In the genomic region with DNA sequence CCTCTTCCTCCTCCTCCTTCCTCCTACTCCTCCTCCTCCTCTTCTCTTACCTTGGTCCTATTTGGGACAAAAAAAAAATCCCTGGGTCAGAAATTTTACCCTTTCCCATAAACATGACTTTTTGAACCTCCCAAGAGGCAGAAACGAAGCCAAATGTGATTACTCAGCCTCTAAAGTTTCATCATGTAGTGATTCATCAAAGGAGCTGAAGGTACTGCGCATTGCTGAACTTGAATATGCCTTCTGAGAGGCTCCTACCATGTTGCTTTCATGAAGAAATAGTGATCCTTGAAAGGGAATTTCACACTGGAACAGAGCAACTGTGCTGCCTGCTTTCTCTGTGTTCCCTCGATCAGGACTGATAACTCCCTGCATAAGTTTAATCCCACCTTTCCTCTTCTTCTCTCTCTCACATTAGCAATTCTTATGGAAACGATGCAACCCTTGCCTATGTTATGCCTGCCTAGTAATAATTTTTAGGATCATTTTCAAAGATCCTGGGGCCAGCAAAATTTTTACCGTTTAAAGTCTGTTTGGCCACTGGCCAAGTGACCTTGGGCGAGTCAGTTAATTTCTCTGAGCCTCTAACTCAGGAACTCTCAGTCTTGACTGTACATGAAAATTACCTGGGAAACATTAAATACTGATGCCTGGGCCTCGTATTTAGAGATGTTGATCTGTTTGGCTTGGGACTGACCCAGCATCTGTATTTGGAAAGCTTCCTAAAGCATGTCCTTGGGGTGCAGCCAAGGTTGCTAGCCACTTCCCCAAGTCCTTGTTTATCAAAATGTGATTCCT, we compare ENCODE assay signal across 9 cellular contexts.
DNase-seq lines count a peak whose midpoint lies in the region; ATAC-seq, FAIRE-seq and TF ChIP-seq lines count a peak whose summit lies in the region.
"Had no signal": no experiment of that assay in that cellular context is flagged by ENCODE, and none has a peak within 500 bp of the region (broad histone marks: within the 10 kb centered on the region; RNA-seq: fewer than 3 reads in every experiment).

No MANE protein-coding gene starts in this region.

- POLR2A ChIA-PET in A549 (lab: Yijun Ruan, JAX): no interaction called here

- CTCF ChIA-PET in A549 (lab: Yijun Ruan, JAX): interaction anchor here (0.6 kb wide), 1 partner anchor 1293 kb away, joined by 3 read pairs; no protein-coding TSS in a partner anchor

- ATAC-seq in A549 (peak; percentile 85 to 89), body of pancreas (peak; percentile 47), lung (ENCODE audit: insufficient read depth, low FRiP score) (peak; percentile 37), GM21717 (IDR thresholded peaks at IDR 0.05; ENCODE audit: unreplicated experiment) (no peak)
- no peak for ATAC-seq in stimulated activated memory B cell treated with anti-CD40 and anti-IgM and Interleukin-4, amounts not matched to agents 10 μg/mL and 1 μg/mL and 100 μg/mL, for 72 hours

- H3K4me1 ChIP-seq in A549: peaks cover 17% of the 10 kb centered on the region
- peaks cover 11% of the 10 kb centered on the region for H3K4me1 ChIP-seq in body of pancreas
- peaks cover 3 to 5% of the 10 kb centered on the region in 2 donors for H3K4me1 ChIP-seq in lung (ENCODE audit: control insufficient read depth in 2 of 2, insufficient read depth in 2 of 2, low read length in 2 of 2)

- no peak for TF ChIP-seq RAD21 in A549 (conservative IDR thresholded peaks at IDR 0.05 in 1 of 2, IDR thresholded peaks at IDR 0.05 in 1 of 2)

- TF ChIP-seq CTCF in A549 (IDR thresholded peaks at IDR 0.05): no peak
- no peak for TF ChIP-seq CTCF in HFF-Myc (IDR thresholded peaks at IDR 0.05; ENCODE audit: low read depth, low read length, missing control alignments)
- TF ChIP-seq CTCF in body of pancreas (IDR thresholded peaks at IDR 0.05): no peak
- no peak for TF ChIP-seq CTCF in lung (IDR thresholded peaks at IDR 0.05; ENCODE audit: control extremely low read depth, extremely low read depth)

- H3K27me3 Mint-ChIP-seq in stimulated activated memory B cell treated with anti-CD40 and anti-IgM and Interleukin-4, amounts not matched to agents 10 μg/mL and 1 μg/mL and 100 μg/mL, for 72 hours: no peaks in the 10 kb centered on the region

- peak in 1 of 2 experiments; percentile 22; a peak in 2 of 5 replicates for TF ChIP-seq EP300 in A549 (IDR thresholded peaks at IDR 0.05)

- TF ChIP-seq POLR2A in A549 (IDR thresholded peaks at IDR 0.05; ENCODE audit: low read length): no peak
- no peak for TF ChIP-seq POLR2A in body of pancreas (IDR thresholded peaks at IDR 0.05)

- no peaks in the 10 kb centered on the region for H3K27me3 ChIP-seq in body of pancreas
- no peaks in the 10 kb centered on the region for H3K27me3 ChIP-seq in lung (ENCODE audit: control insufficient read depth, insufficient read depth)

- H3K27ac ChIP-seq in A549 (peak overlapping the region; percentile 74 to 88), body of pancreas (no peak overlapping the region), lung (ENCODE audit: low read depth in 1 of 2, low read length in 1 of 2) (peak overlapping the region in 1 of 2 donors; percentile 55)

- peak overlapping the region; percentile 64 for H3K4me2 ChIP-seq in A549

- H3K9me3 Mint-ChIP-seq in stimulated activated memory B cell treated with anti-CD40 and anti-IgM and Interleukin-4, amounts not matched to agents 10 μg/mL and 1 μg/mL and 100 μg/mL, for 72 hours: no peaks in the 10 kb centered on the region

- no peaks in the 10 kb centered on the region for H3K36me3 Mint-ChIP-seq in stimulated activated memory B cell treated with anti-CD40 and anti-IgM and Interleukin-4, amounts not matched to agents 10 μg/mL and 1 μg/mL and 100 μg/mL, for 72 hours

- H3K4me3 ChIP-seq in A549: no peak overlapping the region
- no peak overlapping the region for H3K4me3 ChIP-seq in HFF-Myc (replicated peaks; ENCODE audit: low read depth, low read length)
- no peak overlapping the region for H3K4me3 ChIP-seq in body of pancreas
- no peak overlapping the region for H3K4me3 ChIP-seq in lung

- peaks cover 29% of the 10 kb centered on the region for H3K4me1 Mint-ChIP-seq in stimulated activated memory B cell treated with anti-CD40 and anti-IgM and Interleukin-4, amounts not matched to agents 10 μg/mL and 1 μg/mL and 100 μg/mL, for 72 hours

- FAIRE-seq in A549 (lab: Jason Lieb, UNC): no peak

- no peaks in the 10 kb centered on the region for H3K9me3 ChIP-seq in A549
- no peaks in the 10 kb centered on the region for H3K9me3 ChIP-seq in body of pancreas
- H3K9me3 ChIP-seq in lung (ENCODE audit: control insufficient read depth in 2 of 2, insufficient read depth in 1 of 2, low read length in 1 of 2): no peaks in the 10 kb centered on the region

- 25% methylated on average over 7 of the region's 7 CpGs for WGBS in A549 (ENCODE audit: missing lambda C conversion rate)
- WGBS in body of pancreas, 2 donors: 32 to 33% methylated on average over 7 of the region's 7 CpGs
- WGBS in lung, 2 donors: 56 to 69% methylated on average over 7 of the region's 7 CpGs

- no peak overlapping the region for H3K27ac Mint-ChIP-seq in stimulated activated memory B cell treated with anti-CD40 and anti-IgM and Interleukin-4, amounts not matched to agents 10 μg/mL and 1 μg/mL and 100 μg/mL, for 72 hours

- no peaks in the 10 kb centered on the region for H3K36me3 ChIP-seq in body of pancreas (replicated peaks in 1 of 2; ENCODE audit: insufficient read depth in 1 of 2, low read depth in 2 of 2)
- H3K36me3 ChIP-seq in lung (ENCODE audit: control insufficient read depth in 2 of 2, insufficient read depth in 2 of 2, low read length in 2 of 2): no peaks in the 10 kb centered on the region

- intact Hi-C loops in body of pancreas (cut with DNase I): no loop called here

- DNase-seq in A549 (ENCODE audit: low read depth in 1 of 2, low spot score in 1 of 2) (peak; percentile 15 to 48), HFF-Myc (ENCODE audit: extremely low read depth, low read depth) (peak; percentile 77), body of pancreas (peak in 2 of 4 donors; percentile 10 to 17), lung (ENCODE audit: low spot score) (no peak), NCI-H510A treated with DMSO at 0.1 percent for 48 hours (lab: John Stamatoyannopoulos, UW) (no peak)
- DNase-seq in activated CD8-positive, alpha-beta memory T cell treated with anti-CD3 and anti-CD28 coated beads, Interleukin-2, amount 50 U/mL, for 4 hours: no peak
- DNase-seq: NCI-H526 treated with DMSO at 0.1 percent for 48 hours had no signal

- no peak overlapping the region for H3K4me3 Mint-ChIP-seq in stimulated activated memory B cell treated with anti-CD40 and anti-IgM and Interleukin-4, amounts not matched to agents 10 μg/mL and 1 μg/mL and 100 μg/mL, for 72 hours

TF ChIP-seq in A549, 52 proteins besides CTCF, POLR2A, EP300 and RAD21:
- peak; percentile 48 to 67; a peak in 3 of 4 replicates for TF ChIP-seq CEBPB (IDR thresholded peaks at IDR 0.05)
- peak; percentile 33 to 41; a peak in 1 of 5 replicates for TF ChIP-seq JUN (IDR thresholded peaks at IDR 0.05)
- no peak for TF ChIP-seq HEYL (CRISPR knock-in tag; IDR thresholded peaks at IDR 0.05)
- peak; percentile 72 for TF ChIP-seq FOSL2 (IDR thresholded peaks at IDR 0.05)
- peak; percentile 84 for TF ChIP-seq FOSL2 (CRISPR knock-in tag; IDR thresholded peaks at IDR 0.05)
- no peak for TF ChIP-seq KDM5A (IDR thresholded peaks at IDR 0.05)
- peak; percentile 86 for TF ChIP-seq JUNB (IDR thresholded peaks at IDR 0.05)
- TF ChIP-seq MAFK (IDR thresholded peaks at IDR 0.05; ENCODE audit: partially characterized antibody): peak; percentile 66
- TF ChIP-seq ZFP36 (IDR thresholded peaks at IDR 0.05; ENCODE audit: borderline replicate concordance, partially characterized antibody): no peak
- TF ChIP-seq, protein P1, sequence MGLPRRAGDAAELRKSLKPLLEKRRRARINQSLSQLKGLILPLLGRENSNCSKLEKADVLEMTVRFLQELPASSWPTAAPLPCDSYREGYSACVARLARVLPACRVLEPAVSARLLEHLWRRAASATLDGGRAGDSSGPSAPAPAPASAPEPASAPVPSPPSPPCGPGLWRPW (IDR thresholded peaks at IDR 0.05): peak; percentile 33; the same call in 1 of the 2 replicates
- TF ChIP-seq MAX (IDR thresholded peaks at IDR 0.05): no peak

Comparison
In these comparisons a context has a peak if more than half of its experiments do, and no peak if none do; other contexts are left out.
1. ATAC-seq: peak in A549 (2 of 2), body of pancreas (single experiment) and lung (single experiment); none in GM21717 (single experiment) and stimulated activated memory B cell treated with anti-CD40 and anti-IgM and Interleukin-4, amounts not matched to agents 10 μg/mL and 1 μg/mL and 100 μg/mL, for 72 hours (single experiment).
2. DNase-seq: peak in A549 (2 of 2) and HFF-Myc (single experiment); none in lung (single experiment), NCI-H510A treated with DMSO at 0.1 percent for 48 hours (single experiment) and activated CD8-positive, alpha-beta memory T cell treated with anti-CD3 and anti-CD28 coated beads, Interleukin-2, amount 50 U/mL, for 4 hours (single experiment).
3. H3K27ac ChIP-seq: peak in A549 (2 of 2); none in body of pancreas (0 of 4).